Comparison of ENCODE assay signal across 27 cellular contexts in the genomic region with DNA sequence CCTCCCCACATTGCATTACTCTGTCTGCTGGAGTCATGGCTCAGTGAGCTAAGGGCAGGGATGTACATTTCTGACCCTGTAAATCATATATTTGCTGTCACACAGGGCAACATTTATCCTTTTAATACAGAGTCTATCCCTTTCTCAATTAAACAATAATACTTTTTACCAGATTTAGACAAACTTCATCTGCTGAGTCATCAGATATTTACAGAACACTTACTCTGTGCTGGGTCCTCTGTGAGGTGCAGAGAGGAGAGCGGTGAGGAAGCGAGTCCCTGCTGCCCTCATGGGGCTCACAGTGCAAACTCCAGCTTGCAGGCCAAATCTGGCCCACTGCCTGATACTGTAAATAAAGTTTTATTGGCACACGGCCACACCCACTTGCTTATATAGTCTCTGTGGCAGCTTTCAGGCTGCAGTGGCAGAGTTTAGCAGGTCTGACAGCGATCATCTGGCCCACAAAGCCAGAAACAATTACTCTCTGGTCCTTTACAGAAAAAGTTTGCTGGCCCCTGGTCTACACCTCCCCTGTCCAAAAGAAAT.
A peak's percentile ranks its signal among the peaks of the same experiment; 100 is the strongest.
DNase-seq lines count a peak whose midpoint lies in the region; ATAC-seq, FAIRE-seq and TF ChIP-seq lines count a peak whose summit lies in the region.
"Had no signal": no experiment of that assay in that cellular context is flagged by ENCODE, and none has a peak within 500 bp of the region (broad histone marks: within the 10 kb centered on the region; RNA-seq: fewer than 3 reads in every experiment).

No MANE protein-coding gene starts in this region.

- H3K4me3 ChIP-seq in HepG2 (replicated peaks in 1 of 3; ENCODE audit: insufficient read depth in 1 of 3, low read depth in 2 of 3, low read length in 3 of 3) = no peak overlapping the region
- H3K4me3 ChIP-seq in right lobe of liver = no peak overlapping the region
- H3K4me3 ChIP-seq: dorsolateral prefrontal cortex, ovary, right atrium auricular region, SJSA1, thoracic aorta, vagina had no signal

- CTCF ChIA-PET in HepG2 (lab: Yijun Ruan, JAX; ENCODE audit: low intra/inter-chr PET ratio, low total read pairs) = no interaction called here

- H4K20me1 ChIP-seq in HepG2 (ENCODE audit: insufficient read depth, low read length) = no peaks in the 10 kb centered on the region

- in situ Hi-C loops in HepG2 (cut with HindIII; ENCODE audit: extremely low pct_ligation_motif_present, low pct_unique_long_range_greater_than_20kb) = no loop called here

- no peak for TF ChIP-seq RAD21 in HepG2 (CRISPR knock-in tag; IDR thresholded peaks at IDR 0.05)

- H3K27me3 ChIP-seq in HepG2 (ENCODE audit: control insufficient read depth in 1 of 2, insufficient read depth in 2 of 2, low read length in 2 of 2) (peaks cover 0 to 7% of the 10 kb centered on the region in 2 experiments; a peak in 1 of 5 replicates), right lobe of liver (no peaks in the 10 kb centered on the region)
- H3K27me3 ChIP-seq: ovary, right atrium auricular region, vagina had no signal

- no peak overlapping the region for H2AFZ ChIP-seq in HepG2 (ENCODE audit: low read length)

- FAIRE-seq in HepG2 (lab: Jason Lieb, UNC) = no peak
- FAIRE-seq: islet of Langerhans had no signal

- H3K27ac ChIP-seq in HepG2 (ENCODE audit: extremely low read length, insufficient read depth, low read length) (no peak overlapping the region), right lobe of liver (no peak overlapping the region), KOPT-K1 (ENCODE audit: low read depth, low read length, poor library complexity, severe bottlenecking) (peak overlapping the region; percentile 68), VCaP (no peak overlapping the region)
- H3K27ac ChIP-seq: dorsolateral prefrontal cortex, ovary, right atrium auricular region, SJSA1, thoracic aorta, vagina had no signal

- 0 out of 3 replicates have a peak, but pooled peaks have one; percentile 30 for ATAC-seq in HepG2
- ATAC-seq in right lobe of liver = no peak
- no peak for ATAC-seq in GM19397 (IDR thresholded peaks at IDR 0.05; ENCODE audit: unreplicated experiment)
- ATAC-seq in left lobe of liver = no peak
- ATAC-seq in GM21576 (IDR thresholded peaks at IDR 0.05; ENCODE audit: unreplicated experiment) = no peak
- ATAC-seq: activated CD4-positive, alpha-beta T cell treated with anti-CD3 and anti-CD28 coated beads for 36 hours; activated naive CD8-positive, alpha-beta T cell treated with anti-CD3 and anti-CD28 coated beads, Interleukin-2, amount 50 U/mL, for 24 hours; natural killer cell; stimulated activated memory B cell treated with anti-CD40 and anti-IgM and Interleukin-4, amounts not matched to agents 10 μg/mL and 1 μg/mL and 100 μg/mL, for 72 hours had no signal

- H3K4me2 ChIP-seq in HepG2 (ENCODE audit: low read depth, low read length) = no peak overlapping the region

- intact Hi-C loops in HepG2 (cut with micrococcal nuclease; ENCODE audit: unreplicated experiment) (no loop called here), right lobe of liver (cut with DNase I) (no loop called here)

- H3K4me1 ChIP-seq in HepG2 (ENCODE audit: insufficient read depth, low read length) (no peaks in the 10 kb centered on the region), right lobe of liver (no peaks in the 10 kb centered on the region)
- H3K4me1 ChIP-seq: right atrium auricular region, vagina had no signal

- H3K9me3 ChIP-seq in HepG2 (ENCODE audit: low read length) (no peaks in the 10 kb centered on the region), right lobe of liver (no peaks in the 10 kb centered on the region), KOPT-K1 (ENCODE audit: insufficient read depth, low read length, poor library complexity, severe bottlenecking) (no peaks in the 10 kb centered on the region)
- H3K9me3 ChIP-seq: ovary, SJSA1, thoracic aorta, vagina had no signal

- H3K9ac ChIP-seq in HepG2 (ENCODE audit: insufficient read depth, low read depth, low read length) = no peak overlapping the region

- no peaks in the 10 kb centered on the region for H3K79me2 ChIP-seq in HepG2 (ENCODE audit: insufficient read depth, low read length)

- WGBS in HepG2 (ENCODE audit: low lambda C conversion rate) = 6% methylated on average over 4 of the region's 4 CpGs
- 81% methylated on average over 3 of the region's 4 CpGs for WGBS in right lobe of liver (ENCODE audit: insufficient coverage, low coverage, low lambda C conversion rate, missing lambda C conversion rate)

- TF ChIP-seq EP300 in HepG2 (IDR thresholded peaks at IDR 0.05; ENCODE audit: low read depth in 2 of 2, low read length in 2 of 2) (no peak), HepG2 (CRISPR knock-in tag; IDR thresholded peaks at IDR 0.05; ENCODE audit: borderline replicate concordance) (no peak)

- TF ChIP-seq CTCF in HepG2 (CRISPR knock-in tag; IDR thresholded peaks at IDR 0.05) (no peak), right lobe of liver (IDR thresholded peaks at IDR 0.05) (no peak), VCaP (conservative IDR thresholded peaks at IDR 0.05) (0 out of 2 replicates have a peak, but pooled peaks have one; percentile 6)

- DNase-seq in HepG2 (ENCODE audit: low spot score) (no peak), right lobe of liver (no peak), left lobe of liver (ENCODE audit: low spot score) (no peak), inferior parietal cortex (ENCODE audit: extremely low spot score) (no peak)
- DNase-seq: activated CD4-positive, alpha-beta T cell treated with anti-CD3 and anti-CD28 coated beads for 36 hours; activated gamma-delta T cell treated with Interleukin-2 at 50 U/mL for 16 hours; activated naive CD8-positive, alpha-beta T cell treated with anti-CD3 and anti-CD28 coated beads, Interleukin-2, amount 50 U/mL, for 24 hours; activated T-cell treated with anti-CD3 and anti-CD28 coated beads, Interleukin-2, amount 50 U/mL, for 24 hours; CD4-positive, alpha-beta T cell; dorsolateral prefrontal cortex; H7; hypothalamus; midbrain; natural killer cell; NCI-H526 treated with DMSO at 0.1 percent for 48 hours; ovary; stimulated activated CD4-positive, alpha-beta T cell treated with anti-CD3 and anti-CD28 coated beads, Interleukin-4, amount 100 ng/mL, for 1 hour had no signal

- no TSS peak for BruUV-seq in HepG2 (replicated peaks; lab: Mats Ljungman, UMichigan)

- H3K36me3 ChIP-seq in HepG2 (replicated peaks in 1 of 2; ENCODE audit: control insufficient read depth in 1 of 2, insufficient read depth in 2 of 2, low read length in 2 of 2) (no peaks in the 10 kb centered on the region), right lobe of liver (no peaks in the 10 kb centered on the region), KOPT-K1 (ENCODE audit: insufficient read depth, low read length) (peaks cover 8% of the 10 kb centered on the region; the same call in 1 of the 2 replicates)
- H3K36me3 ChIP-seq: ovary, right atrium auricular region, SJSA1, thoracic aorta, vagina had no signal

- TF ChIP-seq POLR2A in HepG2 (IDR thresholded peaks at IDR 0.05; ENCODE audit: insufficient read depth in 1 of 2, low read depth in 2 of 2, low read length in 2 of 2) (no peak), right lobe of liver (IDR thresholded peaks at IDR 0.05) (no peak)

- POLR2A ChIA-PET in HepG2 (lab: Yijun Ruan, JAX) = no interaction called here

TF ChIP-seq in HepG2, 621 proteins besides CTCF, POLR2A, EP300 and RAD21 (continues in another document):
- TF ChIP-seq NFE2L2 (IDR thresholded peaks at IDR 0.05; ENCODE audit: low read length) = 0 out of 2 replicates have a peak, but pooled peaks have one; percentile 6
- TF ChIP-seq THAP7 (CRISPR knock-in tag; IDR thresholded peaks at IDR 0.05) = no peak
- TF ChIP-seq MAFF (IDR thresholded peaks at IDR 0.05; ENCODE audit: low read depth, low read length) = peak; percentile 98
